ENCODE assay signal across 8 cellular contexts in genomic region chr19:41323023-41323422, GRCh38. TPM values are rescaled to one million over a fixed set of nuclear protein-coding genes. Genes with fewer than 3 reads are reported as not detected.
A peak's percentile ranks its signal among the peaks of the same experiment; 100 is the strongest.
DNase-seq lines count a peak whose midpoint lies in the region; ATAC-seq and TF ChIP-seq lines count a peak whose summit lies in the region.

No MANE protein-coding gene starts in this region.

- no peaks in the 10 kb centered on the region for H3K27me3 ChIP-seq in cardiac muscle cell

- H3K4me1 Mint-ChIP-seq in central memory CD8-positive, alpha-beta T cell = peaks cover 45% of the 10 kb centered on the region

- 32 to 56% methylated on average over 7 of the region's 7 CpGs for WGBS in mesodermal cell (ENCODE audit: insufficient coverage in 2 of 2), 2 experiments

- DNase-seq in cardiac muscle cell (ENCODE audit: low read depth in 1 of 2, low spot score in 1 of 2) = peak in 1 of 2 donors; percentile 81
- no peak for DNase-seq in cardiac septum (ENCODE audit: low spot score)
- no peak for DNase-seq in central memory CD8-positive, alpha-beta T cell (ENCODE audit: low spot score in 2 of 2)
- DNase-seq in NCI-H2196 treated with DMSO at 0.1 percent for 48 hours (lab: John Stamatoyannopoulos, UW; ENCODE audit: unreplicated experiment) = no peak
- DNase-seq in AG08395 (ENCODE audit: low spot score) = no peak

- no peak for ATAC-seq in central memory CD8-positive, alpha-beta T cell (replicated peaks; ENCODE audit: extremely low read depth, poor library complexity, severe bottlenecking)
- ATAC-seq in HG02763 (IDR thresholded peaks at IDR 0.05; ENCODE audit: unreplicated experiment) (no peak), GM18502 (IDR thresholded peaks at IDR 0.05; ENCODE audit: poor library complexity, unreplicated experiment) (no peak)

- no peaks in the 10 kb centered on the region for H3K9me3 Mint-ChIP-seq in central memory CD8-positive, alpha-beta T cell

- peaks cover 39% of the 10 kb centered on the region for H3K4me1 ChIP-seq in cardiac muscle cell (ENCODE audit: low read depth)
- H3K4me1 ChIP-seq in mesodermal cell (ENCODE audit: control insufficient read depth, insufficient read depth, low read length, poor library complexity, severe bottlenecking) = peaks cover 81% of the 10 kb centered on the region

- peaks cover 8% of the 10 kb centered on the region for H3K36me3 ChIP-seq in cardiac muscle cell
- H3K36me3 ChIP-seq in mesodermal cell (ENCODE audit: control insufficient read depth, insufficient read depth, low read length) = peaks cover 56% of the 10 kb centered on the region

- H3K27ac ChIP-seq in cardiac muscle cell (peak overlapping the region; percentile 84), mesodermal cell (ENCODE audit: low read depth, low read length, severe bottlenecking) (peak overlapping the region; percentile 99)

- H3K27ac Mint-ChIP-seq in central memory CD8-positive, alpha-beta T cell (ENCODE audit: low read depth) = peak overlapping the region; percentile 96

- no peaks in the 10 kb centered on the region for H3K27me3 Mint-ChIP-seq in central memory CD8-positive, alpha-beta T cell

- H3K36me3 Mint-ChIP-seq in central memory CD8-positive, alpha-beta T cell (ENCODE audit: insufficient read depth) = peaks cover 71% of the 10 kb centered on the region

- intact Hi-C loops in cardiac septum (cut with DNase I) = no loop called here

- no peaks in the 10 kb centered on the region for H3K9me3 ChIP-seq in cardiac muscle cell (ENCODE audit: low read depth)
- no peaks in the 10 kb centered on the region for H3K9me3 ChIP-seq in mesodermal cell (ENCODE audit: control insufficient read depth, low read length)

- H3K4me3 ChIP-seq in cardiac muscle cell (no peak overlapping the region), mesodermal cell (ENCODE audit: extremely low read depth, insufficient read depth, low read length, poor library complexity, severe bottlenecking) (no peak overlapping the region)

- H3K4me3 Mint-ChIP-seq in central memory CD8-positive, alpha-beta T cell = peak overlapping the region; percentile 3

- no peak for TF ChIP-seq CTCF in cardiac muscle cell (IDR thresholded peaks at IDR 0.05; ENCODE audit: low read depth, low read length)

RNA-seq across cellular contexts. Expression of gene CCDC97, which starts 13.1 kb away (rescaled TPM):
- total RNA-seq in cardiac muscle cell = 24.6 and 25.2 TPM in 2 replicates
- polyA plus RNA-seq in cardiac muscle cell = 29.7 and 32.4 TPM in 2 replicates
- total RNA-seq in cardiac septum = 17.0 TPM
- polyA plus RNA-seq in mesodermal cell (2013, experiment 1 of 2) = 14.6 TPM
- polyA plus RNA-seq in mesodermal cell (2013, experiment 2 of 2) = 13.1 TPM

RNA-seq across cellular contexts. Expression of gene TGFB1, which starts 30.7 kb away (rescaled TPM):
- total RNA-seq in cardiac muscle cell (19.4 and 32.6 TPM in 2 replicates), cardiac septum (26.4 TPM)
- 34.8 and 52.3 TPM in 2 replicates for polyA plus RNA-seq in cardiac muscle cell
- 344 TPM for polyA plus RNA-seq in mesodermal cell (2013, experiment 1 of 2)
- 264 TPM for polyA plus RNA-seq in mesodermal cell (2013, experiment 2 of 2)

RNA-seq across cellular contexts. Expression of gene B9D2, which starts 40.9 kb away (rescaled TPM):
- total RNA-seq in cardiac muscle cell (5.3 and 7.8 TPM in 2 replicates), cardiac septum (1.9 TPM)
- 10.8 and 10.9 TPM in 2 replicates for polyA plus RNA-seq in cardiac muscle cell
- polyA plus RNA-seq in mesodermal cell (2013, experiment 1 of 2) = 5.7 TPM
- polyA plus RNA-seq in mesodermal cell (2013, experiment 2 of 2) = 6.2 TPM

RNA-seq across cellular contexts. Expression of gene TMEM91, which starts 53.3 kb away (rescaled TPM):
- total RNA-seq in cardiac muscle cell (16.8 and 21.8 TPM in 2 replicates), cardiac septum (2.9 TPM)
- polyA plus RNA-seq in cardiac muscle cell = 14.5 and 18.1 TPM in 2 replicates
- 11.1 TPM for polyA plus RNA-seq in mesodermal cell (2013, experiment 1 of 2)
- 7.8 TPM for polyA plus RNA-seq in mesodermal cell (2013, experiment 2 of 2)

RNA-seq across cellular contexts. Expression of gene HNRNPUL1, which starts 58.9 kb away (rescaled TPM):
- total RNA-seq in cardiac muscle cell (159 and 195 TPM in 2 replicates), cardiac septum (109 TPM)
- polyA plus RNA-seq in cardiac muscle cell = 148 and 216 TPM in 2 replicates
- polyA plus RNA-seq in mesodermal cell (2013, experiment 1 of 2) = 214 TPM
- 198 TPM for polyA plus RNA-seq in mesodermal cell (2013, experiment 2 of 2)
